In the genomic region with DNA sequence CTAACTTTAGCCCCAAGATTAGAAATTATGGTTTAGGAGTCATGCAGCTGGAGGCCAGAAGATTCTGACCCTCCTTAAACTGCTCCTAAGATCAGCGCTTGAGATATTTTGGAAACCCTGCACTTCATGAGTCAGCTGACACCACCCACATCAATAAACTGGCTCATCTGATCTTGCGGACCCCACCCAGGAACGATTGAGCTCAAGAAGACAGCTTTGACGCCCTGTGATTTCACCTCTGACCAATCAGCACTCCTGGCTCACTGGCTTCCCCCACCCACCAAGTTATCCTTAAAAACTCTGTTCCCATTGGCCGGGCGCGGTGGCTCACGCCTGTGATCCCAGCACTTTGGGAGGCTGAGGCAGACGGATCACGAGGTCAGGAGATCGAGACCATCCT, we compare ENCODE assay signal across 11 cellular contexts. TPM values are rescaled to one million over a fixed set of nuclear protein-coding genes. Genes with fewer than 3 reads are reported as not detected.
"Had no signal": no experiment of that assay in that cellular context is flagged by ENCODE, and none has a peak within 500 bp of the region (broad histone marks: within the 10 kb centered on the region; RNA-seq: fewer than 3 reads in every experiment).

No MANE protein-coding gene starts in this region.

RNA-seq across cellular contexts. Expression of gene BHLHA9, which starts 29.8 kb away (rescaled TPM):
- total RNA-seq: activated CD4-positive, alpha-beta memory T cell treated with anti-CD3 and anti-CD28 coated beads for 36 hours; activated T-cell treated with anti-CD3 and anti-CD28 coated beads, Interleukin-2, amount 50 U/mL, for 72 hours; body of pancreas; chondrocyte; dermis blood vessel endothelial cell; gastroesophageal sphincter; left ventricle myocardium superior; mammary epithelial cell had no signal
- polyA plus RNA-seq: cardiac muscle cell, esophagus, mammary epithelial cell had no signal

RNA-seq across cellular contexts. Expression of gene TRARG1, which starts 39.0 kb away (rescaled TPM):
- total RNA-seq: activated CD4-positive, alpha-beta memory T cell treated with anti-CD3 and anti-CD28 coated beads for 36 hours; cardiac muscle cell; chondrocyte; dermis blood vessel endothelial cell; mammary epithelial cell; temporal lobe had no signal
- polyA plus RNA-seq: cardiac muscle cell, mammary epithelial cell had no signal
